In genomic region chr12:51238037-51238509, GRCh38 we compare ENCODE assay signal across 8 cellular contexts. TPM values are rescaled to one million over a fixed set of nuclear protein-coding genes. Genes with fewer than 3 reads are reported as not detected.
A peak's percentile ranks its signal among the peaks of the same experiment; 100 is the strongest.
DNase-seq lines count a peak whose midpoint lies in the region; ATAC-seq lines count a peak whose summit lies in the region.

No MANE protein-coding gene starts in this region.

- H3K9me3 Mint-ChIP-seq in activated CD4-positive, alpha-beta T cell treated with anti-CD3 and anti-CD28 coated beads for 36 hours (ENCODE audit: low read depth): no peaks in the 10 kb centered on the region
- H3K9me3 Mint-ChIP-seq in activated naive CD8-positive, alpha-beta T cell treated with anti-CD3 and anti-CD28 coated beads for 36 hours: no peaks in the 10 kb centered on the region

- no peak for DNase-seq in activated CD4-positive, alpha-beta T cell treated with anti-CD3 and anti-CD28 coated beads for 36 hours
- DNase-seq in activated CD4-positive, alpha-beta T cell treated with anti-CD3 and anti-CD28 coated beads, Interleukin-2, amount 50 U/mL, for 4 hours: no peak
- no peak for DNase-seq in activated naive CD8-positive, alpha-beta T cell treated with anti-CD3 and anti-CD28 coated beads for 36 hours
- peak; percentile 38 for DNase-seq in kidney tubule cell (ENCODE audit: low spot score)
- no peak for DNase-seq in NCI-H82 treated with DMSO at 0.1 percent for 48 hours (lab: John Stamatoyannopoulos, UW; ENCODE audit: unreplicated experiment)

- H3K4me3 Mint-ChIP-seq in activated CD4-positive, alpha-beta T cell treated with anti-CD3 and anti-CD28 coated beads for 36 hours: peak overlapping the region; percentile 87
- H3K4me3 Mint-ChIP-seq in activated naive CD8-positive, alpha-beta T cell treated with anti-CD3 and anti-CD28 coated beads for 36 hours: peak overlapping the region; percentile 93

- POLR2A ChIA-PET in activated CD4-positive, alpha-beta T cell treated with anti-CD3 and anti-CD28 coated beads for 36 hours (lab: Charles Lee): interaction anchor here (0.6 to 3.1 kb wide), 7 partner anchors 9 to 831 kb away, joined by 3 to 23 read pairs (median 4); partner anchors contain the start of genes ATF1 and POU6F1

- peak overlapping the region; percentile 39 for H3K27ac ChIP-seq in temporal lobe (ENCODE audit: low read depth, low read length)

- peak overlapping the region; percentile 100 for H3K27ac Mint-ChIP-seq in activated CD4-positive, alpha-beta T cell treated with anti-CD3 and anti-CD28 coated beads for 36 hours
- peak overlapping the region; percentile 97 for H3K27ac Mint-ChIP-seq in activated naive CD8-positive, alpha-beta T cell treated with anti-CD3 and anti-CD28 coated beads for 36 hours

- intact Hi-C loops in activated CD4-positive, alpha-beta T cell treated with anti-CD3 and anti-CD28 coated beads for 36 hours (cut with DNase I, micrococcal nuclease): loop anchor here (1.0 to 10.0 kb wide), 9 partner anchors 20 to 1126 kb away; partner anchors contain the start of genes CSRNP2 (in 2 of the 2), LETMD1 (in 2 of the 2), POU6F1 (in 2 of the 2) and TFCP2 (in 2 of the 2)

- CTCF ChIA-PET in activated CD4-positive, alpha-beta T cell treated with anti-CD3 and anti-CD28 coated beads for 36 hours (lab: Charles Lee): interaction anchor here (0.8 to 3.4 kb wide), 9 partner anchors 15 to 131 kb away, joined by 3 to 16 read pairs (median 3); partner anchors contain the start of gene POU6F1

- no peaks in the 10 kb centered on the region for H3K27me3 Mint-ChIP-seq in activated CD4-positive, alpha-beta T cell treated with anti-CD3 and anti-CD28 coated beads for 36 hours
- H3K27me3 Mint-ChIP-seq in activated naive CD8-positive, alpha-beta T cell treated with anti-CD3 and anti-CD28 coated beads for 36 hours: no peaks in the 10 kb centered on the region

- peaks cover 34% of the 10 kb centered on the region for H3K4me1 Mint-ChIP-seq in activated CD4-positive, alpha-beta T cell treated with anti-CD3 and anti-CD28 coated beads for 36 hours
- peaks cover 28% of the 10 kb centered on the region for H3K4me1 Mint-ChIP-seq in activated naive CD8-positive, alpha-beta T cell treated with anti-CD3 and anti-CD28 coated beads for 36 hours

- peaks cover 34% of the 10 kb centered on the region for H3K36me3 Mint-ChIP-seq in activated CD4-positive, alpha-beta T cell treated with anti-CD3 and anti-CD28 coated beads for 36 hours (ENCODE audit: low read depth)
- peaks cover 29% of the 10 kb centered on the region for H3K36me3 Mint-ChIP-seq in activated naive CD8-positive, alpha-beta T cell treated with anti-CD3 and anti-CD28 coated beads for 36 hours

- peak; percentile 17 for ATAC-seq in activated CD4-positive, alpha-beta T cell treated with anti-CD3 and anti-CD28 coated beads for 36 hours
- ATAC-seq in HG03575 (IDR thresholded peaks at IDR 0.05; ENCODE audit: extremely low read depth, insufficient number of reproducible peaks, low FRiP score, unreplicated experiment): peak; percentile 7
- no peak for ATAC-seq in HG02938 (IDR thresholded peaks at IDR 0.05; ENCODE audit: unreplicated experiment)

RNA-seq across cellular contexts. Expression of gene DAZAP2, which starts 0.6 kb away (rescaled TPM):
- 10 to 100 TPM; 94.8 to 95.2 TPM for total RNA-seq in activated CD4-positive, alpha-beta T cell treated with anti-CD3 and anti-CD28 coated beads for 36 hours
- total RNA-seq in activated naive CD8-positive, alpha-beta T cell treated with anti-CD3 and anti-CD28 coated beads for 36 hours: 10 to 100 TPM; 94.2 to 95.4 TPM
- 45.7 TPM for total RNA-seq in temporal lobe

RNA-seq across cellular contexts. Expression of gene POU6F1, which starts 20.2 kb away (rescaled TPM):
- total RNA-seq in activated CD4-positive, alpha-beta T cell treated with anti-CD3 and anti-CD28 coated beads for 36 hours: 10 to 100 TPM in 1 of 2 experiments, 1 to 10 TPM in 1; 8.7 to 12.9 TPM
- total RNA-seq in activated naive CD8-positive, alpha-beta T cell treated with anti-CD3 and anti-CD28 coated beads for 36 hours: 1 to 10 TPM; 6.5 to 6.9 TPM
- 11.3 TPM for total RNA-seq in temporal lobe

RNA-seq across cellular contexts. Expression of gene SMAGP, which starts 32.1 kb away (rescaled TPM):
- total RNA-seq in activated CD4-positive, alpha-beta T cell treated with anti-CD3 and anti-CD28 coated beads for 36 hours: under 1 TPM; 0.69 to 0.86 TPM
- 1 to 10 TPM in 1 of 2 experiments, under 1 TPM in 1; 0.64 to 1.3 TPM for total RNA-seq in activated naive CD8-positive, alpha-beta T cell treated with anti-CD3 and anti-CD28 coated beads for 36 hours
- total RNA-seq in temporal lobe: 1.2 TPM
